Comparison of ENCODE assay signal across 1 cellular context in genomic region chr12:73947627-73948026, GRCh38.
TF ChIP-seq lines count a peak whose summit lies in the region.

No MANE protein-coding gene starts in this region.

TF ChIP-seq in GM23338, 12 proteins besides CTCF, POLR2A, EP300 and RAD21 (continued from another document):
- TF ChIP-seq ZNF462 (CRISPR knock-in tag; IDR thresholded peaks at IDR 0.05) (no peak), NANOG (IDR thresholded peaks at IDR 0.05; ENCODE audit: borderline replicate concordance) (no peak), ETS1 (IDR thresholded peaks at IDR 0.05) (no peak), ZNF114 (CRISPR knock-in tag; IDR thresholded peaks at IDR 0.05) (no peak)
